1 cellular context compared by ENCODE assay signal in the genomic region with DNA sequence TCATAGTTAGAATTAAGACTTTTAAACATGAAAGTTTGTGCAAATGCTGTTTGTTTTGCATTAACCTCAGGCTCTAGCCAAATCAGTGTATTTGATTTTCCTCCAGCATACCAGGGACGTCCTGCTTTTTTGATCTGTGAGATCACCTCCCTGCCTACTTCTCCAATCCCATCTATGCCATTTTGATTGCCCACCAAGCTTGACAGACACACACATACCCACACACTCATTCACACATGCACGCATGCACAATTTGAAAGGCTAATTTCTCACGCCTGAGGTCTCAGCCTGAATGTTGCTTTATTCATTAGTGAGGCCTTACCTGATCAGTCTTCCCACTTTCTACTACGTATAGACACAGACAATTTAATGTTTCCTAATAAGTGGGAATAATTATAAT.
TF ChIP-seq lines count a peak whose summit lies in the region.

No MANE protein-coding gene starts in this region.

TF ChIP-seq in GM12878, 131 proteins besides CTCF, POLR2A, EP300 and RAD21:
- TF ChIP-seq, protein P1, sequence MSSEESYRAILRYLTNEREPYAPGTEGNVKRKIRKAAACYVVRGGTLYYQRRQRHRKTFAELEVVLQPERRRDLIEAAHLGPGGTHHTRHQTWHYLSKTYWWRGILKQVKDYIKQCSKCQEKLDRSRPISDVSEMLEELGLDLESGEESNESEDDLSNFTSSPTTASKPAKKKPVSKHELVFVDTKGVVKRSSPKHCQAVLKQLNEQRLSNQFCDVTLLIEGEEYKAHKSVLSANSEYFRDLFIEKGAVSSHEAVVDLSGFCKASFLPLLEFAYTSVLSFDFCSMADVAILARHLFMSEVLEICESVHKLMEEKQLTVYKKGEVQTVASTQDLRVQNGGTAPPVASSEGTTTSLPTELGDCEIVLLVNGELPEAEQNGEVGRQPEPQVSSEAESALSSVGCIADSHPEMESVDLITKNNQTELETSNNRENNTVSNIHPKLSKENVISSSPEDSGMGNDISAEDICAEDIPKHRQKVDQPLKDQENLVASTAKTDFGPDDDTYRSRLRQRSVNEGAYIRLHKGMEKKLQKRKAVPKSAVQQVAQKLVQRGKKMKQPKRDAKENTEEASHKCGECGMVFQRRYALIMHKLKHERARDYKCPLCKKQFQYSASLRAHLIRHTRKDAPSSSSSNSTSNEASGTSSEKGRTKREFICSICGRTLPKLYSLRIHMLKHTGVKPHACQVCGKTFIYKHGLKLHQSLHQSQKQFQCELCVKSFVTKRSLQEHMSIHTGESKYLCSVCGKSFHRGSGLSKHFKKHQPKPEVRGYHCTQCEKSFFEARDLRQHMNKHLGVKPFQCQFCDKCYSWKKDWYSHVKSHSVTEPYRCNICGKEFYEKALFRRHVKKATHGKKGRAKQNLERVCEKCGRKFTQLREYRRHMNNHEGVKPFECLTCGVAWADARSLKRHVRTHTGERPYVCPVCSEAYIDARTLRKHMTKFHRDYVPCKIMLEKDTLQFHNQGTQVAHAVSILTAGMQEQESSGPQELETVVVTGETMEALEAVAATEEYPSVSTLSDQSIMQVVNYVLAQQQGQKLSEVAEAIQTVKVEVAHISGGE (CRISPR knock-in tag; IDR thresholded peaks at IDR 0.05): no peak
- TF ChIP-seq RELA (IDR thresholded peaks at IDR 0.05; ENCODE audit: borderline replicate concordance, partially characterized antibody): no peak
- TF ChIP-seq NFIC (IDR thresholded peaks at IDR 0.05; ENCODE audit: low read depth, low read length): no peak
- TF ChIP-seq, protein P2, sequence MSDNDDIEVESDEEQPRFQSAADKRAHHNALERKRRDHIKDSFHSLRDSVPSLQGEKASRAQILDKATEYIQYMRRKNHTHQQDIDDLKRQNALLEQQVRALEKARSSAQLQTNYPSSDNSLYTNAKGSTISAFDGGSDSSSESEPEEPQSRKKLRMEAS (IDR thresholded peaks at IDR 0.05; ENCODE audit: low read depth, low read length): no peak
- TF ChIP-seq GABPA (IDR thresholded peaks at IDR 0.05; ENCODE audit: low read depth): no peak
- TF ChIP-seq SRF (IDR thresholded peaks at IDR 0.05; ENCODE audit: low read depth in 2 of 2, low read length in 2 of 2): no peak
- TF ChIP-seq IKZF2 (IDR thresholded peaks at IDR 0.05): no peak
- TF ChIP-seq SP1 (IDR thresholded peaks at IDR 0.05; ENCODE audit: low read depth, low read length): no peak
- no peak for TF ChIP-seq EGR1 (IDR thresholded peaks at IDR 0.05; ENCODE audit: borderline replicate concordance in 1 of 2, low read depth in 2 of 2, low read length in 2 of 2)
- TF ChIP-seq TARDBP (IDR thresholded peaks at IDR 0.05; ENCODE audit: borderline replicate concordance): no peak
- no peak for TF ChIP-seq ZNF274 (IDR thresholded peaks at IDR 0.05; ENCODE audit: insufficient read depth, insufficient read length)
- TF ChIP-seq, protein P3, sequence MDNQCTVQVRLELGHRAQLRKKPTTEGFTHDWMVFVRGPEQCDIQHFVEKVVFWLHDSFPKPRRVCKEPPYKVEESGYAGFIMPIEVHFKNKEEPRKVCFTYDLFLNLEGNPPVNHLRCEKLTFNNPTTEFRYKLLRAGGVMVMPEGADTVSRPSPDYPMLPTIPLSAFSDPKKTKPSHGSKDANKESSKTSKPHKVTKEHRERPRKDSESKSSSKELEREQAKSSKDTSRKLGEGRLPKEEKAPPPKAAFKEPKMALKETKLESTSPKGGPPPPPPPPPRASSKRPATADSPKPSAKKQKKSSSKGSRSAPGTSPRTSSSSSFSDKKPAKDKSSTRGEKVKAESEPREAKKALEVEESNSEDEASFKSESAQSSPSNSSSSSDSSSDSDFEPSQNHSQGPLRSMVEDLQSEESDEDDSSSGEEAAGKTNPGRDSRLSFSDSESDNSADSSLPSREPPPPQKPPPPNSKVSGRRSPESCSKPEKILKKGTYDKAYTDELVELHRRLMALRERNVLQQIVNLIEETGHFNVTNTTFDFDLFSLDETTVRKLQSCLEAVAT (IDR thresholded peaks at IDR 0.05): no peak
- TF ChIP-seq, protein P4, sequence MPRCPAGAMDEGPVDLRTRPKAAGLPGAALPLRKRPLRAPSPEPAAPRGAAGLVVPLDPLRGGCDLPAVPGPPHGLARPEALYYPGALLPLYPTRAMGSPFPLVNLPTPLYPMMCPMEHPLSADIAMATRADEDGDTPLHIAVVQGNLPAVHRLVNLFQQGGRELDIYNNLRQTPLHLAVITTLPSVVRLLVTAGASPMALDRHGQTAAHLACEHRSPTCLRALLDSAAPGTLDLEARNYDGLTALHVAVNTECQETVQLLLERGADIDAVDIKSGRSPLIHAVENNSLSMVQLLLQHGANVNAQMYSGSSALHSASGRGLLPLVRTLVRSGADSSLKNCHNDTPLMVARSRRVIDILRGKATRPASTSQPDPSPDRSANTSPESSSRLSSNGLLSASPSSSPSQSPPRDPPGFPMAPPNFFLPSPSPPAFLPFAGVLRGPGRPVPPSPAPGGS (IDR thresholded peaks at IDR 0.05; ENCODE audit: borderline replicate concordance, insufficient read depth, low read depth, low read length, poor library complexity, severe bottlenecking): no peak
- TF ChIP-seq NR2C1 (IDR thresholded peaks at IDR 0.05): no peak
- TF ChIP-seq MEF2B (IDR thresholded peaks at IDR 0.05; ENCODE audit: partially characterized antibody, poor library complexity, severe bottlenecking): no peak
- TF ChIP-seq CBFB (IDR thresholded peaks at IDR 0.05; ENCODE audit: low read depth): no peak
- no peak for TF ChIP-seq ETV6 (conservative IDR thresholded peaks at IDR 0.05 in 1 of 2, IDR thresholded peaks at IDR 0.05 in 1 of 2; ENCODE audit: borderline replicate concordance in 1 of 2, low read depth in 1 of 2)
- TF ChIP-seq, protein P5, sequence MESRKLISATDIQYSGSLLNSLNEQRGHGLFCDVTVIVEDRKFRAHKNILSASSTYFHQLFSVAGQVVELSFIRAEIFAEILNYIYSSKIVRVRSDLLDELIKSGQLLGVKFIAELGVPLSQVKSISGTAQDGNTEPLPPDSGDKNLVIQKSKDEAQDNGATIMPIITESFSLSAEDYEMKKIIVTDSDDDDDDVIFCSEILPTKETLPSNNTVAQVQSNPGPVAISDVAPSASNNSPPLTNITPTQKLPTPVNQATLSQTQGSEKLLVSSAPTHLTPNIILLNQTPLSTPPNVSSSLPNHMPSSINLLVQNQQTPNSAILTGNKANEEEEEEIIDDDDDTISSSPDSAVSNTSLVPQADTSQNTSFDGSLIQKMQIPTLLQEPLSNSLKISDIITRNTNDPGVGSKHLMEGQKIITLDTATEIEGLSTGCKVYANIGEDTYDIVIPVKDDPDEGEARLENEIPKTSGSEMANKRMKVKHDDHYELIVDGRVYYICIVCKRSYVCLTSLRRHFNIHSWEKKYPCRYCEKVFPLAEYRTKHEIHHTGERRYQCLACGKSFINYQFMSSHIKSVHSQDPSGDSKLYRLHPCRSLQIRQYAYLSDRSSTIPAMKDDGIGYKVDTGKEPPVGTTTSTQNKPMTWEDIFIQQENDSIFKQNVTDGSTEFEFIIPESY (IDR thresholded peaks at IDR 0.05): no peak
- no peak for TF ChIP-seq MTA3 (IDR thresholded peaks at IDR 0.05; ENCODE audit: borderline replicate concordance, low read length)
- no peak for TF ChIP-seq FOXK2 (IDR thresholded peaks at IDR 0.05)
